In the genomic region with DNA sequence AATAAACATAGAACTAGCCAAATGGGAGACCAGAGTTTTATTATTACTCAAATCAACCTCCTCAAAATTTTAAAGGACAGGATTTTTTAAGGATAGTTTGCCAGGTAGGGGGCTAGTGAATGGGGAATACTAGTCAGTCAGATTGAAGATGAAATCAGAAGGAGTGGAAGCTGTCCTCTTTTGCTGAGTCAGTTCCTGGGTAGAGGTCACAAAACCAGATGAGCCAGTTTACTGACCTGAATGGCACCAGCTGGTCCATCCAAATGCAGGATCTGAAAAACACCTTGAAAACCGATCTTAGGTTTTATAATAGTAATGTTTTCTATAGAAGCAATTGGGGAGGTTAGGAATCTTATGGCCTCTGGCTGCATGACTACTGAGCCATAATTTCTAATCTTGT, we compare ENCODE assay signal across 19 cellular contexts.
"Had no signal": no experiment of that assay in that cellular context is flagged by ENCODE, and none has a peak within 500 bp of the region (broad histone marks: within the 10 kb centered on the region; RNA-seq: fewer than 3 reads in every experiment).

No MANE protein-coding gene starts in this region.

- DNase-seq: activated CD4-positive, alpha-beta T cell treated with anti-CD3 and anti-CD28 coated beads for 4 hours; activated CD8-positive, alpha-beta memory T cell treated with anti-CD3 and anti-CD28 coated beads, Interleukin-2, amount 50 U/mL, for 4 hours; activated CD8-positive, alpha-beta T cell treated with anti-CD3 and anti-CD28 coated beads for 36 hours; activated naive CD4-positive, alpha-beta T cell treated with anti-CD3 and anti-CD28 coated beads, Interleukin-2, amount 50 U/mL, for 16 hours; activated naive CD8-positive, alpha-beta T cell treated with anti-CD3 and anti-CD28 coated beads, Interleukin-2, amount 10 ng/mL, durations not matched to agents 7 days and 5 days; activated T-cell treated with anti-CD3 and anti-CD28 coated beads, Interleukin-2, amount 50 U/mL, for 72 hours; anterior cingulate cortex; caudate nucleus; MM.1S; NCI-H1105; NCI-H1436; NCI-H1694 treated with DMSO at 0.1 percent for 48 hours; NCI-H2029 treated with DMSO at 0.1 percent for 48 hours; NCI-H446; NCI-H524 treated with DMSO at 0.1 percent for 48 hours; NCI-H82; SHP77 had no signal

- H3K4me3 ChIP-seq: adrenal gland had no signal

- ATAC-seq: activated CD4-positive, CD25-positive, alpha-beta regulatory T cell treated with anti-CD3 and anti-CD28 coated beads, Interleukin-2, amount 50 U/mL, for 24 hours; activated CD8-positive, alpha-beta T cell treated with anti-CD3 and anti-CD28 coated beads for 36 hours; activated T-cell treated with anti-CD3 and anti-CD28 coated beads, Interleukin-2, amount 50 U/mL, for 72 hours had no signal

- H3K36me3 ChIP-seq: adrenal gland had no signal

- H3K9me3 ChIP-seq: adrenal gland had no signal

- H3K27me3 ChIP-seq: adrenal gland had no signal
